ENCODE assay signal across 11 cellular contexts in the genomic region with DNA sequence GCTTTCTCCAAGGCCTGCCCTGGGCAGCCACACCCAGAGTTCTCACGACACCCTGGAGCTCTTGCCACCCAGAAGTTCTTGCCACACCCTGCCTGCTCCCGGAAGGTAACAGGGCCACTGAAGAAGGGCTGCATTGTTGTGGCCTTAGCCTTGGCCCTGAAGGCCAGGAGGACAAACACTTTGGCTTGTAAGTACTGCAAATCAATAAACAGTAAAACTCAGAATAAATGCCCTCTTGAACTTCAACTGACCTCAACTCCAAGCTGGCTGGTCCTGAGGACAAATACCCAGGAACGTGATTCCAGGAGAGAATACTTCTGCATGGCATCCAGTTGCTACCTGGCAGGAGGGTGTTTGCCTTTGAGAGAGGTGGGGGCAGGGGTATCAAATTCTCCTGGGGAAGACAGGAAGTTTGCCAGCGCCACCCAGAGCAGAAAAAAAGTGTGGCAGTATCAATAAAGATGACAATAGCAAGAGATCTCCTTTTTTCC. TPM values are rescaled to one million over a fixed set of nuclear protein-coding genes. Genes with fewer than 3 reads are reported as not detected.
DNase-seq lines count a peak whose midpoint lies in the region; ATAC-seq and TF ChIP-seq lines count a peak whose summit lies in the region.
"Had no signal": no experiment of that assay in that cellular context is flagged by ENCODE, and none has a peak within 500 bp of the region (broad histone marks: within the 10 kb centered on the region; RNA-seq: fewer than 3 reads in every experiment).

No MANE protein-coding gene starts in this region.

- H3K4me3 ChIP-seq in OCI-LY3 (ENCODE audit: low read length) (no peak overlapping the region), upper lobe of right lung (no peak overlapping the region), dorsolateral prefrontal cortex (no peak overlapping the region)

- no peak overlapping the region for H3K27ac Mint-ChIP-seq in activated CD4-positive, alpha-beta T cell treated with anti-CD3 and anti-CD28 coated beads for 36 hours

- no peaks in the 10 kb centered on the region for H3K9me3 ChIP-seq in OCI-LY3 (ENCODE audit: insufficient read depth, low read length)
- H3K9me3 ChIP-seq in upper lobe of right lung = no peaks in the 10 kb centered on the region

- H3K9me3 Mint-ChIP-seq in activated CD4-positive, alpha-beta T cell treated with anti-CD3 and anti-CD28 coated beads for 36 hours (ENCODE audit: low read depth) = peaks cover 5% of the 10 kb centered on the region

- CTCF ChIA-PET in activated CD4-positive, alpha-beta T cell treated with anti-CD3 and anti-CD28 coated beads for 36 hours (lab: Charles Lee) = interaction anchor here (1.1 to 5.8 kb wide), 3 partner anchors 11 to 549 kb away, joined by 3 to 66 read pairs (median 7); a partner anchor contains a TSS

- H3K27me3 ChIP-seq in OCI-LY3 (ENCODE audit: low read depth, low read length) (no peaks in the 10 kb centered on the region), upper lobe of right lung (no peaks in the 10 kb centered on the region), dorsolateral prefrontal cortex (no peaks in the 10 kb centered on the region)

- TF ChIP-seq CTCF in OCI-LY3 (IDR thresholded peaks at IDR 0.05; ENCODE audit: low read depth, low read length) (peak; percentile 14; the same call in 1 of the 2 replicates), upper lobe of right lung (IDR thresholded peaks at IDR 0.05) (no peak), dorsolateral prefrontal cortex (IDR thresholded peaks at IDR 0.05 in 54 of 56, conservative IDR thresholded peaks at IDR 0.05 in 2 of 56; ENCODE audit: low read depth in 1 of 56, partially characterized antibody in 56 of 56) (no peak)

- H3K4me1 ChIP-seq in OCI-LY3 (ENCODE audit: low read length) (peaks cover 9% of the 10 kb centered on the region), upper lobe of right lung (no peaks in the 10 kb centered on the region)

- H3K4me2 ChIP-seq in OCI-LY3 (ENCODE audit: low read length) = no peak overlapping the region

- H3K36me3 ChIP-seq in OCI-LY3 (replicated peaks; ENCODE audit: low read depth, low read length) = peaks cover 2% of the 10 kb centered on the region
- no peaks in the 10 kb centered on the region for H3K36me3 ChIP-seq in upper lobe of right lung

- no peaks in the 10 kb centered on the region for H4K20me1 ChIP-seq in OCI-LY3 (ENCODE audit: insufficient read depth, low read length)

- DNase-seq in activated CD4-positive, alpha-beta T cell treated with anti-CD3 and anti-CD28 coated beads for 36 hours = peak; percentile 18
- no peak for DNase-seq in activated CD4-positive, alpha-beta T cell treated with anti-CD3 and anti-CD28 coated beads for 48 hours
- DNase-seq in foreskin melanocyte (peak; percentile 7), upper lobe of right lung (peak; percentile 75), T1000 (lab: John Stamatoyannopoulos, UW) (no peak), GM03348 (ENCODE audit: low spot score) (no peak), dorsolateral prefrontal cortex (no peak)
- DNase-seq: activated gamma-delta T cell treated with Interleukin-2 at 50 U/mL for 16 hours; stimulated activated CD4-positive, alpha-beta T cell treated with anti-CD3 and anti-CD28 coated beads, Interleukin-2, amount 100 ng/mL, for 48 hours had no signal

- no peak overlapping the region for H2AFZ ChIP-seq in OCI-LY3 (ENCODE audit: low read depth, low read length)

- H3K36me3 Mint-ChIP-seq in activated CD4-positive, alpha-beta T cell treated with anti-CD3 and anti-CD28 coated beads for 36 hours (ENCODE audit: low read depth) = no peaks in the 10 kb centered on the region

- no peak overlapping the region for H3K9ac ChIP-seq in OCI-LY3 (ENCODE audit: low read length)

- H3K27me3 Mint-ChIP-seq in activated CD4-positive, alpha-beta T cell treated with anti-CD3 and anti-CD28 coated beads for 36 hours = no peaks in the 10 kb centered on the region

- H3K27ac ChIP-seq in OCI-LY3 (ENCODE audit: low read length) (no peak overlapping the region), upper lobe of right lung (no peak overlapping the region), dorsolateral prefrontal cortex (no peak overlapping the region)

- POLR2A ChIA-PET in activated CD4-positive, alpha-beta T cell treated with anti-CD3 and anti-CD28 coated beads for 36 hours (lab: Charles Lee) = no interaction called here

- intact Hi-C loops in activated CD4-positive, alpha-beta T cell treated with anti-CD3 and anti-CD28 coated beads for 36 hours (cut with DNase I, micrococcal nuclease) = no loop called here
- intact Hi-C loops in upper lobe of right lung (cut with DNase I) (no loop called here), dorsolateral prefrontal cortex (cut with DNase I) (no loop called here)

- no peak for ATAC-seq in activated CD4-positive, alpha-beta T cell treated with anti-CD3 and anti-CD28 coated beads for 36 hours
- ATAC-seq in upper lobe of right lung = peak; percentile 87

- peaks cover 19% of the 10 kb centered on the region for H3K4me1 Mint-ChIP-seq in activated CD4-positive, alpha-beta T cell treated with anti-CD3 and anti-CD28 coated beads for 36 hours

- no peaks in the 10 kb centered on the region for H3K79me2 ChIP-seq in OCI-LY3 (ENCODE audit: low read length)

- H3K4me3 Mint-ChIP-seq in activated CD4-positive, alpha-beta T cell treated with anti-CD3 and anti-CD28 coated beads for 36 hours = no peak overlapping the region

RNA-seq across cellular contexts. Expression of a gene that starts 54.1 kb away (rescaled TPM):
- not detected for total RNA-seq in activated CD4-positive, alpha-beta T cell treated with anti-CD3 and anti-CD28 coated beads for 36 hours
- total RNA-seq in upper lobe of right lung = 0.78 TPM
- total RNA-seq in dorsolateral prefrontal cortex = 1 to 10 TPM in 91 of 120 experiments, under 1 TPM in 29; 0.27 to 6.7 (median 1.5) TPM
- total RNA-seq: myocyte had no signal

Comparison
In these comparisons a context has a peak if more than half of its experiments do, and no peak if none do; other contexts are left out.
1. DNase-seq: peak in activated CD4-positive, alpha-beta T cell treated with anti-CD3 and anti-CD28 coated beads for 36 hours (single experiment), foreskin melanocyte (single experiment) and upper lobe of right lung (single experiment); none in activated CD4-positive, alpha-beta T cell treated with anti-CD3 and anti-CD28 coated beads for 48 hours (single experiment), T1000 (single experiment), GM03348 (single experiment) and dorsolateral prefrontal cortex (0 of 10).